12 cellular contexts compared by ENCODE assay signal in the genomic region with DNA sequence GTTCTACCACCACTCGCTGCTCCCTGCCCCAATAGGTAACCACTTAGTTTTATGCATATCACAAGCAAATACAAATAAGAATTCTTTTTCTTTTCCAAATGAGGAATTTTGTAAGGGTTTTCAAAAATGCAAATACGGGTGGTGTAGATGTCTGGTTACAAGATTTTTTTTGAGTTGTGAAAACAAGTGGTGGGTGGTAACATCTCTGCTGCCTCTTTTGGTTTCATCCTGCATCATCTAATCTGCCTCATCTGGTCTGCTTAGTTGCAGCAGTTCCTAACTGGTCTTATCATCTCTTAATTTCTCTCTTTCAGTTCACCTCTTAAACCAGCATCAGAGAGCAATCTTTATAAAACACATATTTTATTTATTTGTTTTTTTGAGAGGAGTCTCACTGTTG.
DNase-seq lines count a peak whose midpoint lies in the region; ATAC-seq and TF ChIP-seq lines count a peak whose summit lies in the region.
"Had no signal": no experiment of that assay in that cellular context is flagged by ENCODE, and none has a peak within 500 bp of the region (broad histone marks: within the 10 kb centered on the region; RNA-seq: fewer than 3 reads in every experiment).

No MANE protein-coding gene starts in this region.

- H3K79me2 ChIP-seq in OCI-LY3 (ENCODE audit: low read length), result peaks cover 97% of the 10 kb centered on the region

- TF ChIP-seq CTCF in OCI-LY3 (IDR thresholded peaks at IDR 0.05; ENCODE audit: low read depth, low read length), result no peak

- peak overlapping the region in 9 of 10 experiments; percentile 12 to 83 (median 58); a peak in 15 of 20 replicates for H3K4me3 ChIP-seq in BLaER1 treated with 17β-estradiol and CSF1 and Interleukin-3, amounts not matched to agents 10 nM and 100 nM
- peak overlapping the region; percentile 51 for H3K4me3 ChIP-seq in OCI-LY3 (ENCODE audit: low read length)
- H3K4me3 ChIP-seq: neural progenitor cell had no signal

- peaks cover 0 to 5% (median 0%) of the 10 kb centered on the region in 11 experiments; a peak in 2 of 22 replicates for H3K9me3 ChIP-seq in BLaER1 treated with 17β-estradiol and CSF1 and Interleukin-3, amounts not matched to agents 10 nM and 100 nM (replicated peaks in 1 of 11)
- no peaks in the 10 kb centered on the region for H3K9me3 ChIP-seq in OCI-LY3 (ENCODE audit: insufficient read depth, low read length)

- peaks cover 7 to 30% (median 25%) of the 10 kb centered on the region in 11 experiments; a peak in 18 of 22 replicates for H4K20me1 ChIP-seq in BLaER1 treated with 17β-estradiol and CSF1 and Interleukin-3, amounts not matched to agents 10 nM and 100 nM
- 0 out of 2 replicates have a peak, but pooled peaks cover 3% of the 10 kb centered on the region for H4K20me1 ChIP-seq in OCI-LY3 (ENCODE audit: insufficient read depth, low read length)

- H3K4me2 ChIP-seq in BLaER1 treated with 17β-estradiol and CSF1 and Interleukin-3, amounts not matched to agents 10 nM and 100 nM, result peak overlapping the region; percentile 80 to 97 (median 94)
- peak overlapping the region; percentile 80 for H3K4me2 ChIP-seq in OCI-LY3 (ENCODE audit: low read length)
- H3K4me2 ChIP-seq: neural progenitor cell had no signal

- peak overlapping the region; percentile 74 to 100 (median 98); a peak in 21 of 22 replicates for H3K27ac ChIP-seq in BLaER1 treated with 17β-estradiol and CSF1 and Interleukin-3, amounts not matched to agents 10 nM and 100 nM
- H3K27ac ChIP-seq in OCI-LY3 (ENCODE audit: low read length), result peak overlapping the region; percentile 98
- H3K27ac ChIP-seq: neural progenitor cell had no signal

- H2AFZ ChIP-seq in OCI-LY3 (ENCODE audit: low read depth, low read length), result no peak overlapping the region
- H2AFZ ChIP-seq: neural progenitor cell had no signal

- DNase-seq in NOMO-1 (lab: John Stamatoyannopoulos, UW; ENCODE audit: unreplicated experiment in 2 of 2), result no peak
- no peak for DNase-seq in NCI-H1436 treated with DMSO at 0.1 percent for 48 hours (lab: John Stamatoyannopoulos, UW)
- no peak for DNase-seq in NCI-H2081 treated with DMSO at 0.1 percent for 48 hours (lab: John Stamatoyannopoulos, UW)
- DNase-seq: COR-L47, GOT3, RPMI8226 had no signal

- peak overlapping the region; percentile 62 to 97 (median 75); a peak in 20 of 22 replicates for H3K9ac ChIP-seq in BLaER1 treated with 17β-estradiol and CSF1 and Interleukin-3, amounts not matched to agents 10 nM and 100 nM
- H3K9ac ChIP-seq in OCI-LY3 (ENCODE audit: low read length), result peak overlapping the region; percentile 73
- H3K9ac ChIP-seq: neural progenitor cell had no signal

- peaks cover 90 to 96% (median 94%) of the 10 kb centered on the region in 10 experiments for H3K4me1 ChIP-seq in BLaER1 treated with 17β-estradiol and CSF1 and Interleukin-3, amounts not matched to agents 10 nM and 100 nM
- peaks cover 84% of the 10 kb centered on the region for H3K4me1 ChIP-seq in OCI-LY3 (ENCODE audit: low read length)

- H3K36me3 ChIP-seq in BLaER1 treated with 17β-estradiol and CSF1 and Interleukin-3, amounts not matched to agents 10 nM and 100 nM, result peaks cover 66 to 86% (median 77%) of the 10 kb centered on the region in 11 experiments
- peaks cover 77% of the 10 kb centered on the region for H3K36me3 ChIP-seq in OCI-LY3 (replicated peaks; ENCODE audit: low read depth, low read length)
- H3K36me3 ChIP-seq: neural progenitor cell had no signal

- ATAC-seq in GM18520 (IDR thresholded peaks at IDR 0.05; ENCODE audit: unreplicated experiment) (peak; percentile 29), HG02678 (IDR thresholded peaks at IDR 0.05; ENCODE audit: unreplicated experiment) (peak; percentile 45), GM18873 (IDR thresholded peaks at IDR 0.05; ENCODE audit: low FRiP score, unreplicated experiment) (no peak)

- H3K27me3 ChIP-seq in BLaER1 treated with 17β-estradiol and CSF1 and Interleukin-3, amounts not matched to agents 10 nM and 100 nM, result no peaks in the 10 kb centered on the region
- no peaks in the 10 kb centered on the region for H3K27me3 ChIP-seq in OCI-LY3 (ENCODE audit: low read depth, low read length)
- H3K27me3 ChIP-seq: neural progenitor cell had no signal
